In the genomic region with DNA sequence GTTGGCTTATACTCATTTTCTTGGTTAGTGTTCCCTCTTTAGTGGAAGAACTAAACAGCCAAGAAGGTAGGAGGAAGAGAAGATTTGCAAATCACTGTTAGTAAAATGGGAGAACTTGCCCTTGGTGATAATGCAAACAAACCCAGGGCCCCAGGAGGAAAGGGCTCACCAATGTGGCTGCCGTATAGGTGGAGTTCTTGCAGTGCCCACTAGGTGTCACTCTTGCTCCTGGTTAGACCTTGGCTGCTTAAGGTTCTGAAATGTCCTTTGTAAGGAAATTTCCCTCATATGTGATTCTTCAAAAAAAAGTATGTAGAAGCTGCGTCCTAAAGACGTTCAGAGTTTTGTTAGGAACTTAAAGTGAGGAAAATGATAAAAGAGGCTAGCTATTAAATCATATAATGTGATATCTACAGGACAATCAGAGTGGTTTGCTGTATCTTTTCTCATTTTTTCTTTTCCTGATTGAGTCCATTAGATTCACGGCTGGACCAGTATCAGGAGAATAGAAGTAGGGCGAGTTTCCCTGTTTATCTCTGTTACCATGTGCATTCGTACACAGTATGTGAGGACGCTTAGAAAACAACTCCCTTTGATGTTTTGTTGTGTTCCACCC, we compare ENCODE assay signal across 8 cellular contexts. TPM values are rescaled to one million over a fixed set of nuclear protein-coding genes. Genes with fewer than 3 reads are reported as not detected.
A peak's percentile ranks its signal among the peaks of the same experiment; 100 is the strongest.
DNase-seq lines count a peak whose midpoint lies in the region; ATAC-seq, FAIRE-seq and TF ChIP-seq lines count a peak whose summit lies in the region.

No MANE protein-coding gene starts in this region.

- H3K4me3 ChIP-seq in K562: no peak overlapping the region

- H3K27me3 ChIP-seq in K562 (ENCODE audit: control insufficient read depth in 2 of 2, insufficient read depth in 2 of 2, low read length in 2 of 2): no peaks in the 10 kb centered on the region

- DNase-seq in NCI-H446 (lab: John Stamatoyannopoulos, UW) (peak; percentile 39 to 68), NCI-H446 treated with DMSO at 0.1 percent for 48 hours (lab: John Stamatoyannopoulos, UW) (no peak), NCI-H146 (lab: John Stamatoyannopoulos, UW) (peak; percentile 61), K562 (ENCODE audit: extremely low read depth in 1 of 4, low spot score in 3 of 4) (peak; percentile 77 to 81 (median 79)), immature natural killer cell (peak; percentile 24 to 46 (median 30))
- DNase-seq in stimulated activated CD4-positive, alpha-beta T cell treated with anti-CD3 and anti-CD28 coated beads, Interleukin-15, amount 100 ng/mL, for 48 hours (ENCODE audit: low read depth in 2 of 2): peak; percentile 46 to 62

- in situ Hi-C loops in K562 (cut with MboI): no loop called here

- no peak for TF ChIP-seq POLR2A in K562 (conservative IDR thresholded peaks at IDR 0.05)

- no peak overlapping the region for H3K27ac Mint-ChIP-seq in immature natural killer cell

- peaks cover 2 to 14% of the 10 kb centered on the region in 2 donors for H3K4me1 Mint-ChIP-seq in immature natural killer cell

- no peaks in the 10 kb centered on the region; the same call in 2 of the 3 replicates for H3K79me2 ChIP-seq in K562 (ENCODE audit: control insufficient read depth, insufficient read depth, low read length)

- ATAC-seq in HG02623 (IDR thresholded peaks at IDR 0.05; ENCODE audit: unreplicated experiment) (peak; percentile 81), K562 (peak; percentile 94)

- no peak overlapping the region for H3K9ac ChIP-seq in K562 (ENCODE audit: insufficient read depth in 1 of 2, low read depth in 2 of 2, low read length in 2 of 2)

- H2AFZ ChIP-seq in K562 (ENCODE audit: low read depth, low read length): no peak overlapping the region

- H3K27ac ChIP-seq in K562 (ENCODE audit: extremely low read depth, low read depth, low read length): no peak overlapping the region

- POLR2A ChIA-PET in K562 (lab: Yijun Ruan, JAX): no interaction called here

- H3K4me1 ChIP-seq in K562 (replicated peaks in 1 of 2; ENCODE audit: control insufficient read depth in 2 of 2, insufficient read depth in 2 of 2, low read length in 2 of 2): peaks cover 3 to 10% of the 10 kb centered on the region in 2 experiments; a peak in 3 of 5 replicates

- FAIRE-seq in TTC549 (lab: Jason Lieb, UNC) (peak; percentile 89), K562 (lab: Jason Lieb, UNC) (peak; percentile 89)

- intact Hi-C loops in K562 (cut with micrococcal nuclease): loop anchor here (5.0 kb wide), 2 partner anchors 92 to 177 kb away; no protein-coding TSS in a partner anchor

- H3K4me3 Mint-ChIP-seq in immature natural killer cell: no peak overlapping the region

- peak; percentile 73 to 88 (median 87) for TF ChIP-seq CTCF in K562 (IDR thresholded peaks at IDR 0.05 in 2 of 3, conservative IDR thresholded peaks at IDR 0.05 in 1 of 3; ENCODE audit: insufficient read depth in 2 of 3, low read depth in 1 of 3, low read length in 3 of 3)

- H3K9me3 ChIP-seq in K562 (replicated peaks; ENCODE audit: control insufficient read depth, insufficient read depth, low read depth, low read length): no peaks in the 10 kb centered on the region

- H3K4me2 ChIP-seq in K562 (ENCODE audit: insufficient read depth, low read length): no peak overlapping the region

- peaks cover 3 to 8% (median 6%) of the 10 kb centered on the region in 6 donors for H3K9me3 Mint-ChIP-seq in immature natural killer cell

- 26% methylated on average over 7 of the region's 7 CpGs for WGBS in K562 (ENCODE audit: insufficient coverage, low coverage, missing lambda C conversion rate)

- TF ChIP-seq EP300 in K562 (IDR thresholded peaks at IDR 0.05; ENCODE audit: low read length): no peak

- peaks cover 73% of the 10 kb centered on the region for H3K36me3 ChIP-seq in K562 (ENCODE audit: control insufficient read depth, insufficient read depth, low read length)

- no peaks in the 10 kb centered on the region for H4K20me1 ChIP-seq in K562 (replicated peaks; ENCODE audit: control insufficient read depth, insufficient read depth, low read length)

- H3K36me3 Mint-ChIP-seq in immature natural killer cell: peaks cover 25 to 64% (median 41%) of the 10 kb centered on the region in 3 donors

- H3K9me1 ChIP-seq in K562 (ENCODE audit: control insufficient read depth, insufficient read depth, low read length): peaks cover 2% of the 10 kb centered on the region

- H3K27me3 Mint-ChIP-seq in immature natural killer cell (ENCODE audit: low read depth in 3 of 3): peaks cover 0 to 1% (median 0%) of the 10 kb centered on the region in 3 donors

- CTCF ChIA-PET in K562 (lab: Yijun Ruan, JAX; ENCODE audit: low intra/inter-chr PET ratio): interaction anchor here (0.5 to 1.2 kb wide), 3 partner anchors 141 to 185 kb away, joined by 3 to 5 read pairs (median 3); no protein-coding TSS in a partner anchor

- no TSS peak for BruUV-seq in K562 (replicated peaks; lab: Mats Ljungman, UMichigan)

- peak; percentile 53 to 80 for TF ChIP-seq RAD21 in K562 (CRISPR knock-in tag; conservative IDR thresholded peaks at IDR 0.05 in 1 of 2, IDR thresholded peaks at IDR 0.05 in 1 of 2)

TF ChIP-seq in K562, 482 proteins besides CTCF, POLR2A, EP300 and RAD21 (continues in another document):
- TF ChIP-seq BCL6 (CRISPR knock-in tag; IDR thresholded peaks at IDR 0.05) (no peak), RB1 (IDR thresholded peaks at IDR 0.05; ENCODE audit: low read depth) (peak; percentile 44; the same call in 1 of the 2 replicates), PHF20 (IDR thresholded peaks at IDR 0.05; ENCODE audit: partially characterized antibody) (no peak), TOE1 (IDR thresholded peaks at IDR 0.05; ENCODE audit: borderline replicate concordance) (0 out of 2 replicates have a peak, but pooled peaks have one; percentile 22), TOE1 (CRISPR knock-in tag; IDR thresholded peaks at IDR 0.05; ENCODE audit: borderline replicate concordance, low read depth) (no peak), NCOA6 (IDR thresholded peaks at IDR 0.05) (no peak), SMC3 (conservative IDR thresholded peaks at IDR 0.05; ENCODE audit: insufficient read depth, low read depth, low read length) (peak; percentile 47; the same call in 1 of the 2 replicates), HDAC6 (IDR thresholded peaks at IDR 0.05; ENCODE audit: low read depth, low read length) (no peak), CBX3 (IDR thresholded peaks at IDR 0.05; ENCODE audit: borderline replicate concordance in 1 of 2, low read length in 2 of 2) (no peak), SP2 (IDR thresholded peaks at IDR 0.05; ENCODE audit: extremely low read depth, low read depth, low read length, poor library complexity, severe bottlenecking) (no peak), TRIM28 (IDR thresholded peaks at IDR 0.05) (no peak), STAG1 (CRISPR knock-in tag; IDR thresholded peaks at IDR 0.05; ENCODE audit: borderline replicate concordance) (no peak), MECOM (CRISPR knock-in tag; IDR thresholded peaks at IDR 0.05) (no peak), CBFB (CRISPR knock-in tag; IDR thresholded peaks at IDR 0.05) (no peak), HNRNPK (IDR thresholded peaks at IDR 0.05; ENCODE audit: low read depth, low read length, poor library complexity, severe bottlenecking) (no peak)
- TF ChIP-seq, protein P1, sequence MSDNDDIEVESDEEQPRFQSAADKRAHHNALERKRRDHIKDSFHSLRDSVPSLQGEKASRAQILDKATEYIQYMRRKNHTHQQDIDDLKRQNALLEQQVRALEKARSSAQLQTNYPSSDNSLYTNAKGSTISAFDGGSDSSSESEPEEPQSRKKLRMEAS (CRISPR knock-in tag; IDR thresholded peaks at IDR 0.05): no peak
- TF ChIP-seq, protein P2, sequence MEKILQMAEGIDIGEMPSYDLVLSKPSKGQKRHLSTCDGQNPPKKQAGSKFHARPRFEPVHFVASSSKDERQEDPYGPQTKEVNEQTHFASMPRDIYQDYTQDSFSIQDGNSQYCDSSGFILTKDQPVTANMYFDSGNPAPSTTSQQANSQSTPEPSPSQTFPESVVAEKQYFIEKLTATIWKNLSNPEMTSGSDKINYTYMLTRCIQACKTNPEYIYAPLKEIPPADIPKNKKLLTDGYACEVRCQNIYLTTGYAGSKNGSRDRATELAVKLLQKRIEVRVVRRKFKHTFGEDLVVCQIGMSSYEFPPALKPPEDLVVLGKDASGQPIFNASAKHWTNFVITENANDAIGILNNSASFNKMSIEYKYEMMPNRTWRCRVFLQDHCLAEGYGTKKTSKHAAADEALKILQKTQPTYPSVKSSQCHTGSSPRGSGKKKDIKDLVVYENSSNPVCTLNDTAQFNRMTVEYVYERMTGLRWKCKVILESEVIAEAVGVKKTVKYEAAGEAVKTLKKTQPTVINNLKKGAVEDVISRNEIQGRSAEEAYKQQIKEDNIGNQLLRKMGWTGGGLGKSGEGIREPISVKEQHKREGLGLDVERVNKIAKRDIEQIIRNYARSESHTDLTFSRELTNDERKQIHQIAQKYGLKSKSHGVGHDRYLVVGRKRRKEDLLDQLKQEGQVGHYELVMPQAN (IDR thresholded peaks at IDR 0.05; ENCODE audit: borderline replicate concordance): no peak

RNA-seq across cellular contexts. Expression of a gene that starts 48.6 kb away (rescaled TPM):
- 5.5 and 6.6 TPM in 2 replicates for total RNA-seq in K562 (2011; cell fraction: chromatin; rRNA removed; ENCODE audit: low replicate concordance)
- total RNA-seq in K562 (2011; cell fraction: nucleolus; rRNA removed): 7.0 and 7.8 TPM in 2 replicates
- 8.7 and 10.4 TPM in 2 replicates for total RNA-seq in K562 (2011; cell fraction: nucleoplasm; rRNA removed)
- total RNA-seq in K562 (2014; rRNA removed): 10.0 and 11.3 TPM in 2 replicates
- total RNA-seq in K562 (2014; rRNA removed; fragmentation: Illumina TruSeq; extraction: Trizol): 23.9 and 25.8 TPM in 2 replicates
- total RNA-seq in K562 (2015; rRNA removed; fragmentation: Illumina TruSeq; extraction: Trizol): 19.9 and 22.9 TPM in 2 replicates
- total RNA-seq in K562 (2021): 40.4 and 41.2 TPM in 2 replicates
- 17.4 and 30.2 TPM in 2 replicates for polyA plus RNA-seq in K562 (2011; rRNA removed)
- 16.3 and 18.5 TPM in 2 replicates for polyA plus RNA-seq in K562 (2011; cell fraction: cytosol; rRNA removed)
- 8.4 and 10.7 TPM in 2 replicates for polyA plus RNA-seq in K562 (2011; cell fraction: nucleus; rRNA removed)
- 20.4 and 34.0 TPM in 2 replicates for polyA plus RNA-seq in K562 (2012)
- polyA plus RNA-seq in K562 (2014; fragmentation: Illumina TruSeq; extraction: Trizol): 37.2 and 37.4 TPM in 2 replicates
- polyA plus RNA-seq in K562 (2014; fragmentation: Nextera tagmentation; extraction: Ambion mirVana): 10 to 100 TPM in 1 of 2 experiments, 1 to 10 TPM in 1; 7.8 to 15.1 TPM
- polyA plus RNA-seq in K562 (2014; rRNA removed): 36.8 and 43.3 TPM in 2 replicates
- 23.2 and 31.5 TPM in 2 replicates for polyA minus RNA-seq in K562 (2011; rRNA and poly(A)+ RNA removed)
- 4.6 and 13.6 TPM in 2 replicates for polyA minus RNA-seq in K562 (2011; cell fraction: cytosol; rRNA and poly(A)+ RNA removed)
- 6.1 and 7.0 TPM in 2 replicates for polyA minus RNA-seq in K562 (2011; cell fraction: nucleus; rRNA and poly(A)+ RNA removed)
- polyA plus RNA-seq in immature natural killer cell: 10 to 100 TPM; 32.5 to 48.9 (median 46.2) TPM
